13 cellular contexts compared by ENCODE assay signal in the genomic region with DNA sequence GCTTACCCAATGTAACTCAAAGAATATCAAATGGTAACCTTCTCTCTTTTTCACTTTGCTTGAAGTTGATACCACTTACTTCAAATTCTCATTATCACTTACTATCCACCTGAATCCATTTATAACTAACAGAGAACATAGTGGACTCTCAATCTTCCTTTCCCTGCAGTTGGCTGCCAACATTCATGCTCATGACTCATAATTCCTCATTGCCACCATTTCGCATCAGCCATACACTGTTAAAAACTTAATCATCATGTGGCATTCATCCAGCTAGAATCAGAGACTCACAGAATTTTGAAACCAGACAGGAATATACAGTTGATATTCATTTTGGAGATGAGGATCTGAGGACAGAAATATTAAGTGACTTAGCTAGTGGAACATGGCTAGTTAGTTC. TPM values are rescaled to one million over a fixed set of nuclear protein-coding genes. Genes with fewer than 3 reads are reported as not detected.
DNase-seq lines count a peak whose midpoint lies in the region; ATAC-seq, FAIRE-seq and TF ChIP-seq lines count a peak whose summit lies in the region.
"Had no signal": no experiment of that assay in that cellular context is flagged by ENCODE, and none has a peak within 500 bp of the region (broad histone marks: within the 10 kb centered on the region; RNA-seq: fewer than 3 reads in every experiment).

No MANE protein-coding gene starts in this region.

- no peak for TF ChIP-seq POLR2A in erythroblast (IDR thresholded peaks at IDR 0.05; ENCODE audit: low read length)

- intact Hi-C loops in A673 (cut with micrococcal nuclease; ENCODE audit: unreplicated experiment): no loop called here
- intact Hi-C loops in activated T-helper 2 cell treated with anti-CD3 and anti-CD28 coated beads, Interferon-gamma antibody, Interleukin-2, Interleukin-4, amounts not matched to agents 10 μg/mL and 5 μg/mL and 100 μg/mL, durations not matched to agents 14 hours and 24 hours and 36 hours (cut with micrococcal nuclease): no loop called here

- ATAC-seq in HG03520 (IDR thresholded peaks at IDR 0.05; ENCODE audit: unreplicated experiment): no peak

- H3K4me3 ChIP-seq in A673 (ENCODE audit: low read depth, low read length, poor library complexity, severe bottlenecking) (no peak overlapping the region), astrocyte (ENCODE audit: insufficient read depth, low read depth, low read length) (no peak overlapping the region)

- H3K27me3 ChIP-seq in A673 (replicated peaks; ENCODE audit: insufficient read depth, low read depth, low read length, poor library complexity) (no peaks in the 10 kb centered on the region), astrocyte (ENCODE audit: insufficient read depth, low read length) (no peaks in the 10 kb centered on the region)

- CTCF ChIA-PET in A673 (lab: Charles Lee): no interaction called here

- H3K79me2 ChIP-seq in astrocyte (ENCODE audit: insufficient read depth, low read length): no peaks in the 10 kb centered on the region

- H3K36me3 ChIP-seq in A673 (ENCODE audit: insufficient read depth, low read length, poor library complexity, severe bottlenecking) (no peaks in the 10 kb centered on the region), astrocyte (ENCODE audit: insufficient read depth, low read length) (no peaks in the 10 kb centered on the region)

- no peak overlapping the region for H2AFZ ChIP-seq in astrocyte (ENCODE audit: low read depth, low read length)

- H3K4me1 ChIP-seq in A673 (ENCODE audit: insufficient read depth, low read length, poor library complexity, severe bottlenecking): no peaks in the 10 kb centered on the region
- H3K4me1 ChIP-seq in astrocyte (ENCODE audit: insufficient read depth, low read length): no peaks in the 10 kb centered on the region

- no peaks in the 10 kb centered on the region for H3K27me3 Mint-ChIP-seq in astrocyte (ENCODE audit: low read depth, unreplicated experiment)
- H3K27me3 Mint-ChIP-seq in activated T-helper 2 cell treated with anti-CD3 and anti-CD28 coated beads, Interferon-gamma antibody, Interleukin-2, Interleukin-4, amounts not matched to agents 10 μg/mL and 5 μg/mL and 100 μg/mL, durations not matched to agents 14 hours and 24 hours and 36 hours (ENCODE audit: low read depth): peaks cover 9% of the 10 kb centered on the region

- H3K9me3 Mint-ChIP-seq in astrocyte (ENCODE audit: unreplicated experiment): no peaks in the 10 kb centered on the region
- H3K9me3 Mint-ChIP-seq in activated T-helper 2 cell treated with anti-CD3 and anti-CD28 coated beads, Interferon-gamma antibody, Interleukin-2, Interleukin-4, amounts not matched to agents 10 μg/mL and 5 μg/mL and 100 μg/mL, durations not matched to agents 14 hours and 24 hours and 36 hours: no peaks in the 10 kb centered on the region

- H3K4me3 Mint-ChIP-seq in astrocyte (ENCODE audit: unreplicated experiment): no peak overlapping the region
- H3K4me3 Mint-ChIP-seq in activated T-helper 2 cell treated with anti-CD3 and anti-CD28 coated beads, Interferon-gamma antibody, Interleukin-2, Interleukin-4, amounts not matched to agents 10 μg/mL and 5 μg/mL and 100 μg/mL, durations not matched to agents 14 hours and 24 hours and 36 hours (ENCODE audit: low read depth): no peak overlapping the region

- H3K9me3 ChIP-seq in A673 (ENCODE audit: low read depth, low read length, poor library complexity, severe bottlenecking) (no peaks in the 10 kb centered on the region), astrocyte (ENCODE audit: insufficient read depth, low read depth, low read length) (no peaks in the 10 kb centered on the region)

- POLR2A ChIA-PET in A673 (lab: Charles Lee; ENCODE audit: low non-redundant PET): no interaction called here

- H3K27ac ChIP-seq in A673 (ENCODE audit: low read depth, low read length, poor library complexity, severe bottlenecking) (no peak overlapping the region), astrocyte (ENCODE audit: low read depth, low read length) (no peak overlapping the region)

- no peaks in the 10 kb centered on the region for H3K36me3 Mint-ChIP-seq in astrocyte (ENCODE audit: low read depth, unreplicated experiment)
- H3K36me3 Mint-ChIP-seq in activated T-helper 2 cell treated with anti-CD3 and anti-CD28 coated beads, Interferon-gamma antibody, Interleukin-2, Interleukin-4, amounts not matched to agents 10 μg/mL and 5 μg/mL and 100 μg/mL, durations not matched to agents 14 hours and 24 hours and 36 hours (ENCODE audit: low read depth): no peaks in the 10 kb centered on the region

- no TSS peak for BruUV-seq in A673 (replicated peaks; lab: Mats Ljungman, UMichigan)

- DNase-seq in A673 (ENCODE audit: low spot score) (peak; percentile 33), HPDE6-E6E7 (ENCODE audit: extremely low spot score) (peak; percentile 53), astrocyte (ENCODE audit: low read depth) (peak; percentile 74), glomerular visceral epithelial cell (ENCODE audit: extremely low spot score) (peak; percentile 77), erythroblast (lab: John Stamatoyannopoulos, UW) (no peak), NCI-H748 treated with DMSO at 0.1 percent for 48 hours (lab: John Stamatoyannopoulos, UW) (no peak)
- no peak for DNase-seq in activated T-helper 2 cell treated with anti-CD3 and anti-CD28 coated beads, Interferon-gamma antibody, Interleukin-2, Interleukin-4, amounts not matched to agents 10 μg/mL and 5 μg/mL and 100 μg/mL, durations not matched to agents 14 hours and 24 hours and 36 hours (ENCODE audit: low spot score)
- DNase-seq: activated CD4-positive, CD25-positive, alpha-beta regulatory T cell treated with anti-CD3 and anti-CD28 coated beads, Interleukin-2, amount 50 U/mL, for 72 hours; activated CD8-positive, alpha-beta memory T cell treated with anti-CD3 and anti-CD28 coated beads, Interleukin-2, amount 50 U/mL, for 48 hours; foreskin fibroblast; MV-4-11 had no signal

- TF ChIP-seq CTCF in A673 (conservative IDR thresholded peaks at IDR 0.05; ENCODE audit: low read depth, low read length) (no peak), astrocyte (IDR thresholded peaks at IDR 0.05; ENCODE audit: insufficient read depth, low read depth, low read length) (no peak)

- no peak overlapping the region for H3K9ac ChIP-seq in astrocyte (ENCODE audit: low read length)

- H3K4me1 Mint-ChIP-seq in astrocyte (ENCODE audit: low read depth, unreplicated experiment): no peaks in the 10 kb centered on the region
- H3K4me1 Mint-ChIP-seq in activated T-helper 2 cell treated with anti-CD3 and anti-CD28 coated beads, Interferon-gamma antibody, Interleukin-2, Interleukin-4, amounts not matched to agents 10 μg/mL and 5 μg/mL and 100 μg/mL, durations not matched to agents 14 hours and 24 hours and 36 hours (ENCODE audit: low read depth): no peaks in the 10 kb centered on the region

- H3K4me2 ChIP-seq in astrocyte (ENCODE audit: low read length): no peak overlapping the region

- H4K20me1 ChIP-seq in astrocyte (ENCODE audit: insufficient read depth, low read length): no peaks in the 10 kb centered on the region

- H3K27ac Mint-ChIP-seq in astrocyte (ENCODE audit: unreplicated experiment): no peak overlapping the region
- no peak overlapping the region for H3K27ac Mint-ChIP-seq in activated T-helper 2 cell treated with anti-CD3 and anti-CD28 coated beads, Interferon-gamma antibody, Interleukin-2, Interleukin-4, amounts not matched to agents 10 μg/mL and 5 μg/mL and 100 μg/mL, durations not matched to agents 14 hours and 24 hours and 36 hours

- FAIRE-seq in astrocyte (lab: Jason Lieb, UNC): no peak

RNA-seq across cellular contexts. Expression of gene SLC4A10, which starts 56.8 kb away (rescaled TPM):
- total RNA-seq in A673 (2021) (0.09 and 0.49 TPM in 2 replicates), astrocyte (not detected in 2 replicates)
- total RNA-seq in activated T-helper 2 cell treated with anti-CD3 and anti-CD28 coated beads, Interferon-gamma antibody, Interleukin-2, Interleukin-4, amounts not matched to agents 10 μg/mL and 5 μg/mL and 100 μg/mL, durations not matched to agents 14 hours and 24 hours and 36 hours: 0.23 and 0.39 TPM in 2 replicates
- total RNA-seq: osteoblast had no signal

Comparison
In these comparisons a context has a peak if more than half of its experiments do, and no peak if none do; other contexts are left out.
1. DNase-seq: peak in A673 (single experiment), HPDE6-E6E7 (single experiment), astrocyte (single experiment) and glomerular visceral epithelial cell (single experiment); none in activated T-helper 2 cell treated with anti-CD3 and anti-CD28 coated beads, Interferon-gamma antibody, Interleukin-2, Interleukin-4, amounts not matched to agents 10 μg/mL and 5 μg/mL and 100 μg/mL, durations not matched to agents 14 hours and 24 hours and 36 hours (single experiment), erythroblast (0 of 2) and NCI-H748 treated with DMSO at 0.1 percent for 48 hours (single experiment).